Comparison of ENCODE assay signal across 30 cellular contexts in the genomic region with DNA sequence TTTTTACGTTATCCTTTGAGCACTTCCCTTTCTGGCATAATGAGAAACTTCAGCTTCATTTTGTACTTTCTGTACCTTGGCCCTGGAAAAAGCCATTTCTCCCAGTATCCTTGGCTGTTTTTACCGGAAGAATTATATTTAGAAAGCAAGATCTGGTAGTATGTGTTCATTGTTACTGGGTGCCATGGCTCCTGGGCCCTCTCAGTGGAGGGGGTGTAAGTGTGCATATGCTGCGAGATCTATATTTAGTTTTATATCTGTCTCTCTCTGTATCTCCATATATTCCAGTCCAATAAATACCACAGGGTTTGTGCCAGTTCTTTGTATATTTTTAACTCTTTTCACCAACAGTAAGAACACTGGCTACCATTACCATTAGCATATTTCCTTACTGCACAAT. TPM values are rescaled to one million over a fixed set of nuclear protein-coding genes. Genes with fewer than 3 reads are reported as not detected.
"Had no signal": no experiment of that assay in that cellular context is flagged by ENCODE, and none has a peak within 500 bp of the region (broad histone marks: within the 10 kb centered on the region; RNA-seq: fewer than 3 reads in every experiment).

No MANE protein-coding gene starts in this region.

- H3K27me3 ChIP-seq: pancreas, right lobe of liver, stomach, suprapubic skin, upper lobe of right lung had no signal

- H3K4me3 ChIP-seq: lung, pancreas, prostate gland, right lobe of liver, smooth muscle cell, stomach, suprapubic skin, thoracic aorta, tibial artery, upper lobe of right lung had no signal

- H3K27ac ChIP-seq: pancreas, prostate gland, right lobe of liver, stomach, suprapubic skin, thoracic aorta, tibial artery, upper lobe of right lung had no signal

- DNase-seq: head of caudate nucleus; hypothalamus; immature natural killer cell; mesendoderm; naive B cell; natural killer cell; nephron progenitor cell; nucleus accumbens; retina; right lobe of liver; stimulated activated CD4-positive, alpha-beta T cell treated with anti-CD3 and anti-CD28 coated beads, Interleukin-12 subunit alpha, Interleukin-12 subunit beta, amount 100 ng/mL, for 4 hours; stimulated activated CD4-positive, alpha-beta T cell treated with anti-CD3 and anti-CD28 coated beads, Interleukin-15, amount 100 ng/mL, for 24 hours; stimulated activated CD4-positive, alpha-beta T cell treated with anti-CD3 and anti-CD28 coated beads, Interleukin-2, amount 100 ng/mL, for 24 hours; stimulated activated CD4-positive, alpha-beta T cell treated with anti-CD3 and anti-CD28 coated beads, Interleukin-4, amount 100 ng/mL, for 1 hour; stimulated activated naive B cell treated with anti-CD40 and anti-IgM and Interleukin-4, amounts not matched to agents 10 μg/mL and 1 μg/mL and 100 μg/mL, for 72 hours; stimulated activated naive CD8-positive, alpha-beta T cell treated with anti-CD3 and anti-CD28 coated beads, Interleukin-15, Interleukin-2, amounts not matched to agents 100 U/mL and 50 U/mL, for 24 hours; stomach; trophoblast cell had no signal

- H3K36me3 ChIP-seq: pancreas, prostate gland, right lobe of liver, stomach, suprapubic skin, thoracic aorta, tibial artery, upper lobe of right lung had no signal

- H3K4me1 ChIP-seq: pancreas, prostate gland, right lobe of liver, stomach, tibial artery, upper lobe of right lung had no signal

- ATAC-seq: left lobe of liver; natural killer cell; pancreas; right lobe of liver; stimulated activated naive B cell treated with anti-CD40 and anti-IgM and Interleukin-4, amounts not matched to agents 10 μg/mL and 1 μg/mL and 100 μg/mL, for 72 hours; stimulated activated naive CD8-positive, alpha-beta T cell treated with anti-CD3 and anti-CD28 coated beads, Interleukin-15, Interleukin-2, amounts not matched to agents 100 U/mL and 50 U/mL, for 24 hours; upper lobe of right lung had no signal

- H3K9me3 ChIP-seq: pancreas, prostate gland, right lobe of liver, suprapubic skin, thoracic aorta, tibial artery, upper lobe of right lung had no signal

RNA-seq across cellular contexts. Expression of a gene that starts 17.7 kb away (rescaled TPM):
- total RNA-seq: mononuclear cell, natural killer cell, osteoblast, skeletal muscle tissue had no signal
- polyA plus RNA-seq: immature natural killer cell had no signal
